Comparison of ENCODE assay signal across 18 cellular contexts in genomic region chr1:51788938-51789337, GRCh38.
DNase-seq lines count a peak whose midpoint lies in the region; ATAC-seq and TF ChIP-seq lines count a peak whose summit lies in the region.
"Had no signal": no experiment of that assay in that cellular context is flagged by ENCODE, and none has a peak within 500 bp of the region (broad histone marks: within the 10 kb centered on the region; RNA-seq: fewer than 3 reads in every experiment).

No MANE protein-coding gene starts in this region.

- H3K27me3 Mint-ChIP-seq in activated naive CD8-positive, alpha-beta T cell treated with anti-CD3 and anti-CD28 coated beads for 36 hours: no peaks in the 10 kb centered on the region

- no peaks in the 10 kb centered on the region for H3K9me3 Mint-ChIP-seq in activated naive CD8-positive, alpha-beta T cell treated with anti-CD3 and anti-CD28 coated beads for 36 hours
- no peaks in the 10 kb centered on the region for H3K9me3 Mint-ChIP-seq in stimulated activated effector memory CD8-positive, alpha-beta T cell treated with anti-CD3 and anti-CD28 coated beads, Interleukin-12 subunit alpha, Interleukin-12 subunit beta, amount 100 ng/mL, for 72 hours

- peaks cover 69% of the 10 kb centered on the region for H3K36me3 ChIP-seq in cardiac muscle cell

- intact Hi-C loops in left ventricle myocardium superior (cut with micrococcal nuclease): no loop called here

- no peak overlapping the region for H3K4me3 Mint-ChIP-seq in activated naive CD8-positive, alpha-beta T cell treated with anti-CD3 and anti-CD28 coated beads for 36 hours
- H3K4me3 Mint-ChIP-seq in stimulated activated effector memory CD8-positive, alpha-beta T cell treated with anti-CD3 and anti-CD28 coated beads, Interleukin-12 subunit alpha, Interleukin-12 subunit beta, amount 100 ng/mL, for 72 hours: no peak overlapping the region

- H3K4me3 ChIP-seq in cardiac muscle cell: no peak overlapping the region

- H3K36me3 Mint-ChIP-seq in activated naive CD8-positive, alpha-beta T cell treated with anti-CD3 and anti-CD28 coated beads for 36 hours: peaks cover 19% of the 10 kb centered on the region
- peaks cover 99% of the 10 kb centered on the region for H3K36me3 Mint-ChIP-seq in stimulated activated effector memory CD8-positive, alpha-beta T cell treated with anti-CD3 and anti-CD28 coated beads, Interleukin-12 subunit alpha, Interleukin-12 subunit beta, amount 100 ng/mL, for 72 hours

- no peak for TF ChIP-seq CTCF in cardiac muscle cell (IDR thresholded peaks at IDR 0.05; ENCODE audit: low read depth, low read length)

- H3K27me3 ChIP-seq in cardiac muscle cell: no peaks in the 10 kb centered on the region

- peak; percentile 13 for TF ChIP-seq POLR2A in GM18951 (IDR thresholded peaks at IDR 0.05; ENCODE audit: extremely low read depth, insufficient read depth, insufficient read length)

- H3K9me3 ChIP-seq in cardiac muscle cell (ENCODE audit: low read depth): no peaks in the 10 kb centered on the region

- DNase-seq in cardiac muscle cell (ENCODE audit: low read depth in 1 of 2, low spot score in 1 of 2) (no peak), left ventricle myocardium superior (no peak), NOMO-1 treated with DMSO at 0.1 percent for 48 hours (lab: John Stamatoyannopoulos, UW; ENCODE audit: unreplicated experiment) (no peak)
- DNase-seq in activated naive CD8-positive, alpha-beta T cell treated with anti-CD3 and anti-CD28 coated beads for 36 hours: no peak
- no peak for DNase-seq in stimulated activated effector memory CD8-positive, alpha-beta T cell treated with anti-CD3 and anti-CD28 coated beads, Interleukin-12 subunit alpha, Interleukin-12 subunit beta, amount 100 ng/mL, for 72 hours (ENCODE audit: low spot score in 2 of 2)
- DNase-seq: C1 segment of cervical spinal cord, DMS79, KG1, NCI-H1417, NCI-H187 treated with DMSO at 0.1 percent for 48 hours, NCI-H2227 treated with DMSO at 0.1 percent for 48 hours, NCI-H510A treated with DMSO at 0.1 percent for 48 hours, NCI-H774, OCI-M1, RPMI8226, SIG-M5 had no signal

- in situ Hi-C loops in GM18951 (cut with MboI; ENCODE audit: low sequenced_read_pairs, unreplicated experiment): no loop called here

- H3K27ac ChIP-seq in cardiac muscle cell: peak overlapping the region; percentile 88

- H3K4me1 ChIP-seq in cardiac muscle cell (ENCODE audit: low read depth): peaks cover 12% of the 10 kb centered on the region

- peaks cover 14% of the 10 kb centered on the region for H3K4me1 Mint-ChIP-seq in activated naive CD8-positive, alpha-beta T cell treated with anti-CD3 and anti-CD28 coated beads for 36 hours
- H3K4me1 Mint-ChIP-seq in stimulated activated effector memory CD8-positive, alpha-beta T cell treated with anti-CD3 and anti-CD28 coated beads, Interleukin-12 subunit alpha, Interleukin-12 subunit beta, amount 100 ng/mL, for 72 hours: peaks cover 13% of the 10 kb centered on the region

- peak overlapping the region; percentile 21 for H3K27ac Mint-ChIP-seq in activated naive CD8-positive, alpha-beta T cell treated with anti-CD3 and anti-CD28 coated beads for 36 hours
- peak overlapping the region; percentile 86 for H3K27ac Mint-ChIP-seq in stimulated activated effector memory CD8-positive, alpha-beta T cell treated with anti-CD3 and anti-CD28 coated beads, Interleukin-12 subunit alpha, Interleukin-12 subunit beta, amount 100 ng/mL, for 72 hours

- ATAC-seq in left ventricle myocardium superior: no peak
- ATAC-seq in stimulated activated effector memory CD8-positive, alpha-beta T cell treated with anti-CD3 and anti-CD28 coated beads, Interleukin-12 subunit alpha, Interleukin-12 subunit beta, amount 100 ng/mL, for 72 hours: no peak
- ATAC-seq in GM21723 (IDR thresholded peaks at IDR 0.05; ENCODE audit: unreplicated experiment): no peak
